ENCODE assay signal across 13 cellular contexts in genomic region chr1:172637522-172637921, GRCh38. TPM values are rescaled to one million over a fixed set of nuclear protein-coding genes. Genes with fewer than 3 reads are reported as not detected.
DNase-seq lines count a peak whose midpoint lies in the region; ATAC-seq, FAIRE-seq and TF ChIP-seq lines count a peak whose summit lies in the region.
"Had no signal": no experiment of that assay in that cellular context is flagged by ENCODE, and none has a peak within 500 bp of the region (broad histone marks: within the 10 kb centered on the region; RNA-seq: fewer than 3 reads in every experiment).

No MANE protein-coding gene starts in this region.

- peak overlapping the region; percentile 98 for H3K27ac Mint-ChIP-seq in activated CD8-positive, alpha-beta T cell treated with anti-CD3 and anti-CD28 coated beads for 36 hours
- peak overlapping the region; percentile 100 for H3K27ac Mint-ChIP-seq in stimulated activated naive CD8-positive, alpha-beta T cell treated with anti-CD3 and anti-CD28 coated beads, Interleukin-15, Interleukin-2, amounts not matched to agents 100 ng/mL and 50 ng/mL, for 24 hours
- H3K27ac Mint-ChIP-seq: nephron had no signal

- H3K4me3 ChIP-seq in HepG2 (replicated peaks in 1 of 3; ENCODE audit: insufficient read depth in 1 of 3, low read depth in 2 of 3, low read length in 3 of 3) (no peak overlapping the region), right lobe of liver (no peak overlapping the region), foreskin fibroblast (ENCODE audit: low read depth in 1 of 2, low read length in 2 of 2) (no peak overlapping the region), MM.1S (ENCODE audit: low read length) (no peak overlapping the region)

- H3K4me1 ChIP-seq in HepG2 (ENCODE audit: insufficient read depth, low read length) (peaks cover 10% of the 10 kb centered on the region), right lobe of liver (no peaks in the 10 kb centered on the region), MM.1S (ENCODE audit: low read length) (no peaks in the 10 kb centered on the region)

- TF ChIP-seq EP300 in HepG2 (IDR thresholded peaks at IDR 0.05; ENCODE audit: low read depth in 2 of 2, low read length in 2 of 2), result no peak
- TF ChIP-seq EP300 in HepG2 (CRISPR knock-in tag; IDR thresholded peaks at IDR 0.05; ENCODE audit: borderline replicate concordance), result no peak

- H3K36me3 ChIP-seq in HepG2 (replicated peaks in 1 of 2; ENCODE audit: control insufficient read depth in 1 of 2, insufficient read depth in 2 of 2, low read length in 2 of 2) (no peaks in the 10 kb centered on the region), right lobe of liver (no peaks in the 10 kb centered on the region), MM.1S (replicated peaks; ENCODE audit: insufficient read depth, low read length) (no peaks in the 10 kb centered on the region)

- H3K9ac ChIP-seq in HepG2 (ENCODE audit: insufficient read depth, low read depth, low read length) (no peak overlapping the region), MM.1S (ENCODE audit: low read length) (no peak overlapping the region)

- no peaks in the 10 kb centered on the region for H4K20me1 ChIP-seq in HepG2 (ENCODE audit: insufficient read depth, low read length)
- H4K20me1 ChIP-seq in MM.1S (ENCODE audit: insufficient read depth, low read length), result no peaks in the 10 kb centered on the region

- H3K4me2 ChIP-seq in HepG2 (ENCODE audit: low read depth, low read length), result no peak overlapping the region
- H3K4me2 ChIP-seq in MM.1S (ENCODE audit: low read depth, low read length), result no peak overlapping the region

- no TSS peak for BruUV-seq in HepG2 (replicated peaks; lab: Mats Ljungman, UMichigan)

- peaks cover 12% of the 10 kb centered on the region for H3K9me3 Mint-ChIP-seq in activated CD8-positive, alpha-beta T cell treated with anti-CD3 and anti-CD28 coated beads for 36 hours
- H3K9me3 Mint-ChIP-seq in stimulated activated naive CD8-positive, alpha-beta T cell treated with anti-CD3 and anti-CD28 coated beads, Interleukin-15, Interleukin-2, amounts not matched to agents 100 ng/mL and 50 ng/mL, for 24 hours, result peaks cover 8% of the 10 kb centered on the region

- POLR2A ChIA-PET in HepG2 (lab: Yijun Ruan, JAX), result no interaction called here
- POLR2A ChIA-PET in activated CD8-positive, alpha-beta T cell treated with anti-CD3 and anti-CD28 coated beads for 36 hours (lab: Charles Lee), result interaction anchor here (1.0 to 1.1 kb wide), 2 partner anchors 26 to 33 kb away, joined by 3 read pairs; no protein-coding TSS in a partner anchor

- peaks cover 17% of the 10 kb centered on the region for H3K36me3 Mint-ChIP-seq in activated CD8-positive, alpha-beta T cell treated with anti-CD3 and anti-CD28 coated beads for 36 hours (ENCODE audit: low read depth)
- peaks cover 11% of the 10 kb centered on the region for H3K36me3 Mint-ChIP-seq in stimulated activated naive CD8-positive, alpha-beta T cell treated with anti-CD3 and anti-CD28 coated beads, Interleukin-15, Interleukin-2, amounts not matched to agents 100 ng/mL and 50 ng/mL, for 24 hours (ENCODE audit: low read depth)

- intact Hi-C loops in HepG2 (cut with micrococcal nuclease; ENCODE audit: unreplicated experiment) (no loop called here), right lobe of liver (cut with DNase I) (no loop called here)
- intact Hi-C loops in activated CD8-positive, alpha-beta T cell treated with anti-CD3 and anti-CD28 coated beads for 36 hours (cut with micrococcal nuclease), result no loop called here

- peaks cover 57% of the 10 kb centered on the region for H3K4me1 Mint-ChIP-seq in activated CD8-positive, alpha-beta T cell treated with anti-CD3 and anti-CD28 coated beads for 36 hours (ENCODE audit: low read depth)
- H3K4me1 Mint-ChIP-seq in stimulated activated naive CD8-positive, alpha-beta T cell treated with anti-CD3 and anti-CD28 coated beads, Interleukin-15, Interleukin-2, amounts not matched to agents 100 ng/mL and 50 ng/mL, for 24 hours (ENCODE audit: low read depth), result peaks cover 67% of the 10 kb centered on the region
- H3K4me1 Mint-ChIP-seq: nephron had no signal

- DNase-seq in HepG2 (ENCODE audit: low spot score), result peak; percentile 15
- DNase-seq in right lobe of liver, result no peak
- DNase-seq in activated CD8-positive, alpha-beta T cell treated with anti-CD3 and anti-CD28 coated beads for 36 hours, result peak; percentile 65
- DNase-seq in foreskin fibroblast, result peak; percentile 85 to 87
- no peak for DNase-seq in GM20000 (ENCODE audit: low spot score)
- no peak for DNase-seq in NCI-H1436 (lab: John Stamatoyannopoulos, UW)
- DNase-seq in MM.1S, result no peak
- DNase-seq: activated CD4-positive, CD25-positive, alpha-beta regulatory T cell had no signal

- no peak for TF ChIP-seq RAD21 in HepG2 (CRISPR knock-in tag; IDR thresholded peaks at IDR 0.05)

- H3K4me3 Mint-ChIP-seq in activated CD8-positive, alpha-beta T cell treated with anti-CD3 and anti-CD28 coated beads for 36 hours, result peak overlapping the region; percentile 7
- H3K4me3 Mint-ChIP-seq in stimulated activated naive CD8-positive, alpha-beta T cell treated with anti-CD3 and anti-CD28 coated beads, Interleukin-15, Interleukin-2, amounts not matched to agents 100 ng/mL and 50 ng/mL, for 24 hours, result peak overlapping the region; percentile 45
- H3K4me3 Mint-ChIP-seq: nephron had no signal

- WGBS in HepG2 (ENCODE audit: low lambda C conversion rate), result no CpG with 5 or more reads among the region's 2 CpGs
- WGBS in right lobe of liver (ENCODE audit: insufficient coverage, low coverage, low lambda C conversion rate, missing lambda C conversion rate), result 60% methylated on average over 1 of the region's 2 CpGs

- no peaks in the 10 kb centered on the region for H3K9me3 ChIP-seq in HepG2 (ENCODE audit: low read length)
- no peaks in the 10 kb centered on the region for H3K9me3 ChIP-seq in right lobe of liver
- no peaks in the 10 kb centered on the region for H3K9me3 ChIP-seq in MM.1S (replicated peaks; ENCODE audit: insufficient read depth, low read length)

- no peaks in the 10 kb centered on the region for H3F3A ChIP-seq in MM.1S (ENCODE audit: insufficient read depth, low read length)

- H3K9me2 ChIP-seq in MM.1S (replicated peaks; ENCODE audit: insufficient read depth, low read length), result no peaks in the 10 kb centered on the region

- H3K27me3 Mint-ChIP-seq in activated CD8-positive, alpha-beta T cell treated with anti-CD3 and anti-CD28 coated beads for 36 hours, result no peaks in the 10 kb centered on the region
- no peaks in the 10 kb centered on the region for H3K27me3 Mint-ChIP-seq in stimulated activated naive CD8-positive, alpha-beta T cell treated with anti-CD3 and anti-CD28 coated beads, Interleukin-15, Interleukin-2, amounts not matched to agents 100 ng/mL and 50 ng/mL, for 24 hours

- ATAC-seq in HepG2, result no peak
- ATAC-seq in right lobe of liver, result no peak
- peak; percentile 22 for ATAC-seq in activated CD8-positive, alpha-beta T cell treated with anti-CD3 and anti-CD28 coated beads for 36 hours

- in situ Hi-C loops in HepG2 (cut with HindIII; ENCODE audit: extremely low pct_ligation_motif_present, low pct_unique_long_range_greater_than_20kb), result no loop called here

- FAIRE-seq in HepG2 (lab: Jason Lieb, UNC), result no peak
- FAIRE-seq: D721Med, endometrium had no signal

- H2AFZ ChIP-seq in HepG2 (ENCODE audit: low read length), result no peak overlapping the region
- no peak overlapping the region for H2AFZ ChIP-seq in MM.1S (ENCODE audit: low read length)

- no peak for TF ChIP-seq CTCF in HepG2 (CRISPR knock-in tag; IDR thresholded peaks at IDR 0.05)
- TF ChIP-seq CTCF in right lobe of liver (IDR thresholded peaks at IDR 0.05), result no peak
- TF ChIP-seq CTCF in activated CD8-positive, alpha-beta T cell treated with anti-CD3 and anti-CD28 coated beads for 36 hours (IDR thresholded peaks at IDR 0.05), result no peak
- TF ChIP-seq CTCF in foreskin fibroblast (IDR thresholded peaks at IDR 0.05; ENCODE audit: low read depth, low read length), result no peak
- TF ChIP-seq CTCF in GM20000 (IDR thresholded peaks at IDR 0.05; ENCODE audit: extremely low read depth, missing control alignments), result no peak
- TF ChIP-seq CTCF in MM.1S (IDR thresholded peaks at IDR 0.05; ENCODE audit: low read length), result no peak

- TF ChIP-seq POLR2A in HepG2 (IDR thresholded peaks at IDR 0.05; ENCODE audit: insufficient read depth in 1 of 2, low read depth in 2 of 2, low read length in 2 of 2) (no peak), right lobe of liver (IDR thresholded peaks at IDR 0.05) (no peak)

- H3K79me2 ChIP-seq in HepG2 (ENCODE audit: insufficient read depth, low read length) (no peaks in the 10 kb centered on the region), MM.1S (ENCODE audit: low read length) (no peaks in the 10 kb centered on the region)

- CTCF ChIA-PET in HepG2 (lab: Yijun Ruan, JAX; ENCODE audit: low intra/inter-chr PET ratio, low total read pairs), result no interaction called here
- CTCF ChIA-PET in activated CD8-positive, alpha-beta T cell treated with anti-CD3 and anti-CD28 coated beads for 36 hours (lab: Charles Lee), result interaction anchor here (0.7 to 3.7 kb wide), 7 partner anchors 25 to 90 kb away, joined by 3 to 31 read pairs (median 4); no protein-coding TSS in a partner anchor

- no peak overlapping the region for H3K27ac ChIP-seq in HepG2 (ENCODE audit: extremely low read length, insufficient read depth, low read length)
- H3K27ac ChIP-seq in right lobe of liver, result no peak overlapping the region
- H3K27ac ChIP-seq in MM.1S (ENCODE audit: low read length), result no peak overlapping the region

- no peaks in the 10 kb centered on the region for H3K27me3 ChIP-seq in HepG2 (ENCODE audit: control insufficient read depth in 1 of 2, insufficient read depth in 2 of 2, low read length in 2 of 2)
- H3K27me3 ChIP-seq in right lobe of liver, result no peaks in the 10 kb centered on the region
- H3K27me3 ChIP-seq in MM.1S (replicated peaks; ENCODE audit: insufficient read depth, low read length), result no peaks in the 10 kb centered on the region

RNA-seq across cellular contexts. Expression of gene FASLG, which starts 21.4 kb away (rescaled TPM):
- total RNA-seq in HepG2 (2016; rRNA removed; fragmentation: Illumina TruSeq; extraction: Trizol) (not detected in 2 replicates), right lobe of liver (under 1 TPM in 4 of 6 experiments, not detected in 2; 0.15 to 0.51 (median 0.31) TPM)
- total RNA-seq in HepG2 (2016; cell fraction: cytosol; rRNA removed; fragmentation: Illumina TruSeq; extraction: Trizol; ENCODE audit: low read depth), result not detected in 2 replicates
- not detected in 2 replicates for total RNA-seq in HepG2 (2016; cell fraction: insoluble cytoplasmic fraction; rRNA removed; fragmentation: Illumina TruSeq; extraction: Trizol)
- total RNA-seq in HepG2 (2016; cell fraction: membrane; rRNA removed; fragmentation: Illumina TruSeq; extraction: Trizol), result not detected in 2 replicates
- not detected in 2 replicates for total RNA-seq in HepG2 (2016; cell fraction: nucleus; rRNA removed; fragmentation: Illumina TruSeq; extraction: Trizol)
- 0.08 TPM in 1 of 2 replicates, not detected in the other for polyA plus RNA-seq in HepG2 (2011; rRNA removed)
- not detected in 2 replicates for polyA plus RNA-seq in HepG2 (2011; cell fraction: cytosol; rRNA removed)
- polyA plus RNA-seq in HepG2 (2011; cell fraction: nucleus; rRNA removed), result not detected in 2 replicates
- not detected in 2 replicates for polyA plus RNA-seq in HepG2 (2012)
- polyA plus RNA-seq in HepG2 (2016; cell fraction: cytosol; fragmentation: Illumina TruSeq; extraction: Trizol; ENCODE audit: low read depth), result not detected in 2 replicates
- polyA plus RNA-seq in HepG2 (2016; cell fraction: insoluble cytoplasmic fraction; fragmentation: Illumina TruSeq; extraction: Trizol; ENCODE audit: low read depth), result not detected in 2 replicates
- polyA plus RNA-seq in HepG2 (2016; cell fraction: membrane; fragmentation: Illumina TruSeq; extraction: Trizol; ENCODE audit: low read depth), result not detected in 2 replicates
- polyA plus RNA-seq in HepG2 (2016; cell fraction: nucleus; fragmentation: Illumina TruSeq; extraction: Trizol; ENCODE audit: insufficient read depth, low read depth), result not detected in 2 replicates
- polyA minus RNA-seq in HepG2 (2011; rRNA and poly(A)+ RNA removed; ENCODE audit: low replicate concordance), result not detected in 2 replicates
- not detected in 2 replicates for polyA minus RNA-seq in HepG2 (2011; cell fraction: cytosol; rRNA and poly(A)+ RNA removed)
- polyA minus RNA-seq in HepG2 (2011; cell fraction: nucleus; rRNA and poly(A)+ RNA removed), result not detected in 2 replicates
- 1 to 10 TPM; 7.0 to 8.4 TPM for total RNA-seq in activated CD8-positive, alpha-beta T cell treated with anti-CD3 and anti-CD28 coated beads for 36 hours
- total RNA-seq: NCI-H460 had no signal

Comparison
In these comparisons a context has a peak if more than half of its experiments do, and no peak if none do; other contexts are left out.
1. DNase-seq: peak in HepG2 (single experiment), activated CD8-positive, alpha-beta T cell treated with anti-CD3 and anti-CD28 coated beads for 36 hours (single experiment) and foreskin fibroblast (2 of 2); none in right lobe of liver (0 of 3), GM20000 (single experiment), NCI-H1436 (single experiment) and MM.1S (single experiment).